13 cellular contexts compared by ENCODE assay signal in the genomic region with DNA sequence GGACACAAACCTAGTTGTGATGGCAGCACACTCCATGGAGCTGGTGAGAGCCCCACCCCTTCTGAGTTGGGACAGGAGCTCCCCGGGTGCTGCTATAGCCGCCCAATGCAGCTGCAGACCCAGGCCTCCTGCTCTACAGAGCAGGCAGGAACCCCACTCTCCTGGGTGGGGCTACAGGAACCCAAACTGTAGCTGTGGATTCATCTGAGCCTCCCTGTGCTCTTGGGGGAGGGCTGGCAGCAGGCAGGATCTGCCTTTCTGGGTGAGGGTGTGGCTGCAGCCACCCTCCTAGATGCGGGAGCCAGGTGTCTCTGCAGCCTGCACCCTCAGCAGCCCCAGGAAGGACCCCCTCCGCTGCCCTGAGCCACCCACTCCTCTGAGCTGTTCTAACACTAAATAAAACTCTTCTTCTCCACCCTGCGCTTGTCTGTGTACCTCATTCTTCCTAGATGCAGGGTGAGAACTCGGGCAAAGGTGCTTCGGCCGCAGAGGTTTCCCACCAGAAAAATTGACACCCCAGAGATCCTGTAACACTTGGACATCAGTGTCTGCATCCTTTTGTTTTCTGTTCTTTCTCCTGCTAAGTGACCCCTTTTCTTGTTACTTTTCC. TPM values are rescaled to one million over a fixed set of nuclear protein-coding genes. Genes with fewer than 3 reads are reported as not detected.
DNase-seq lines count a peak whose midpoint lies in the region; ATAC-seq, FAIRE-seq and TF ChIP-seq lines count a peak whose summit lies in the region.
"Had no signal": no experiment of that assay in that cellular context is flagged by ENCODE, and none has a peak within 500 bp of the region (broad histone marks: within the 10 kb centered on the region; RNA-seq: fewer than 3 reads in every experiment).

No MANE protein-coding gene starts in this region.

- H3K4me1 ChIP-seq in HEK293 (ENCODE audit: control insufficient read depth, insufficient read depth, low read length) (no peaks in the 10 kb centered on the region), astrocyte (ENCODE audit: insufficient read depth, low read length) (peaks cover 11% of the 10 kb centered on the region), mesenchymal stem cell (ENCODE audit: control insufficient read depth, insufficient read depth, low read depth, low read length) (peaks cover 7% of the 10 kb centered on the region)
- H3K4me1 ChIP-seq: gastrocnemius medialis had no signal

- no peak overlapping the region for H3K4me3 ChIP-seq in HEK293 (ENCODE audit: low read depth, low read length)
- no peak overlapping the region for H3K4me3 ChIP-seq in astrocyte (ENCODE audit: insufficient read depth, low read depth, low read length)
- H3K4me3 ChIP-seq in mesenchymal stem cell (ENCODE audit: insufficient read depth in 1 of 2, low read depth in 1 of 2, low read length in 2 of 2), result no peak overlapping the region
- H3K4me3 ChIP-seq: gastrocnemius medialis had no signal

- FAIRE-seq in astrocyte (lab: Jason Lieb, UNC), result no peak

- H3K27me3 ChIP-seq in astrocyte (ENCODE audit: insufficient read depth, low read length) (no peaks in the 10 kb centered on the region), mesenchymal stem cell (ENCODE audit: control insufficient read depth in 1 of 2, insufficient read depth in 1 of 2, low read length in 2 of 2) (no peaks in the 10 kb centered on the region)
- H3K27me3 ChIP-seq: gastrocnemius medialis had no signal

- H3K4me1 Mint-ChIP-seq in astrocyte (ENCODE audit: low read depth, unreplicated experiment), result peaks cover 9% of the 10 kb centered on the region
- no peaks in the 10 kb centered on the region for H3K4me1 Mint-ChIP-seq in stimulated activated memory B cell treated with anti-CD40 and anti-IgM and Interleukin-4, amounts not matched to agents 10 μg/mL and 1 μg/mL and 100 μg/mL, for 72 hours
- H3K4me1 Mint-ChIP-seq: activated T-helper 17 cell treated with anti-CD3 and anti-CD28 coated beads, Interleukin-2, amount 50 U/mL, for 72 hours had no signal

- no peaks in the 10 kb centered on the region for H3K36me3 ChIP-seq in HEK293 (ENCODE audit: control insufficient read depth in 2 of 2, insufficient read depth in 1 of 2, low read length in 2 of 2)
- no peaks in the 10 kb centered on the region for H3K36me3 ChIP-seq in astrocyte (ENCODE audit: insufficient read depth, low read length)
- no peaks in the 10 kb centered on the region for H3K36me3 ChIP-seq in mesenchymal stem cell (ENCODE audit: control insufficient read depth in 1 of 2, insufficient read depth in 2 of 2, low read depth in 1 of 2, low read length in 2 of 2)
- H3K36me3 ChIP-seq: gastrocnemius medialis had no signal

- no peak overlapping the region for H3K27ac ChIP-seq in HEK293 (ENCODE audit: extremely low read depth, low read depth, low read length)
- peak overlapping the region; percentile 36 for H3K27ac ChIP-seq in astrocyte (ENCODE audit: low read depth, low read length)
- H3K27ac ChIP-seq in mesenchymal stem cell (ENCODE audit: low read length, poor library complexity, severe bottlenecking), result peak overlapping the region; percentile 43
- H3K27ac ChIP-seq: gastrocnemius medialis had no signal

- H2BK15ac ChIP-seq in mesenchymal stem cell (ENCODE audit: low read depth, poor library complexity, severe bottlenecking), result no peak overlapping the region

- H3K79me1 ChIP-seq in mesenchymal stem cell (replicated peaks; ENCODE audit: low read length, poor library complexity, severe bottlenecking), result no peaks in the 10 kb centered on the region

- ATAC-seq in stimulated activated memory B cell treated with anti-CD40 and anti-IgM and Interleukin-4, amounts not matched to agents 10 μg/mL and 1 μg/mL and 100 μg/mL, for 72 hours, result peak; percentile 44
- ATAC-seq in GM18505 (IDR thresholded peaks at IDR 0.05; ENCODE audit: unreplicated experiment), result no peak
- ATAC-seq in left colon, result no peak
- ATAC-seq: activated CD8-positive, alpha-beta T cell treated with anti-CD3 and anti-CD28 coated beads for 36 hours; activated T-helper 17 cell treated with anti-CD3 and anti-CD28 coated beads, Interleukin-2, amount 50 U/mL, for 72 hours had no signal

- H3K9ac ChIP-seq in astrocyte (ENCODE audit: low read length) (peak overlapping the region; percentile 45), mesenchymal stem cell (ENCODE audit: low read length) (peak overlapping the region; percentile 37)

- no peak for TF ChIP-seq POLR2A in GM18505 (IDR thresholded peaks at IDR 0.05; ENCODE audit: borderline replicate concordance, extremely low read depth, insufficient read depth, insufficient read length)

- no peaks in the 10 kb centered on the region for H3K9me3 Mint-ChIP-seq in astrocyte (ENCODE audit: unreplicated experiment)
- no peaks in the 10 kb centered on the region for H3K9me3 Mint-ChIP-seq in stimulated activated memory B cell treated with anti-CD40 and anti-IgM and Interleukin-4, amounts not matched to agents 10 μg/mL and 1 μg/mL and 100 μg/mL, for 72 hours
- H3K9me3 Mint-ChIP-seq: activated CD8-positive, alpha-beta T cell treated with anti-CD3 and anti-CD28 coated beads for 36 hours; activated T-helper 17 cell treated with anti-CD3 and anti-CD28 coated beads, Interleukin-2, amount 50 U/mL, for 72 hours had no signal

- POLR2A ChIA-PET in HEK293 (lab: Yijun Ruan, JAX), result interaction anchor here (0.6 to 1.0 kb wide), 3 partner anchors 49 to 74 kb away, joined by 3 to 5 read pairs (median 4); a partner anchor contains a TSS

- H3K4me2 ChIP-seq in astrocyte (ENCODE audit: low read length) (peak overlapping the region; percentile 59), mesenchymal stem cell (ENCODE audit: low read length, poor library complexity, severe bottlenecking) (no peak overlapping the region)

- no peak overlapping the region for H3K4me3 Mint-ChIP-seq in astrocyte (ENCODE audit: unreplicated experiment)
- H3K4me3 Mint-ChIP-seq in stimulated activated memory B cell treated with anti-CD40 and anti-IgM and Interleukin-4, amounts not matched to agents 10 μg/mL and 1 μg/mL and 100 μg/mL, for 72 hours, result no peak overlapping the region
- H3K4me3 Mint-ChIP-seq: activated CD8-positive, alpha-beta T cell treated with anti-CD3 and anti-CD28 coated beads for 36 hours; activated T-helper 17 cell treated with anti-CD3 and anti-CD28 coated beads, Interleukin-2, amount 50 U/mL, for 72 hours had no signal

- H3K36me3 Mint-ChIP-seq in astrocyte (ENCODE audit: low read depth, unreplicated experiment), result no peaks in the 10 kb centered on the region
- no peaks in the 10 kb centered on the region for H3K36me3 Mint-ChIP-seq in stimulated activated memory B cell treated with anti-CD40 and anti-IgM and Interleukin-4, amounts not matched to agents 10 μg/mL and 1 μg/mL and 100 μg/mL, for 72 hours

- H3K23ac ChIP-seq in mesenchymal stem cell (ENCODE audit: low read length in 2 of 2), result no peak overlapping the region

- TF ChIP-seq CTCF in HEK293 (tag by site-specific recombination; IDR thresholded peaks at IDR 0.05) (no peak), astrocyte (IDR thresholded peaks at IDR 0.05; ENCODE audit: insufficient read depth, low read depth, low read length) (no peak)

- H2BK12ac ChIP-seq in mesenchymal stem cell (ENCODE audit: low read length in 2 of 2), result peak overlapping the region; percentile 40 to 74

- no peak overlapping the region for H2BK120ac ChIP-seq in mesenchymal stem cell (ENCODE audit: low read depth, low read length)

- H3K27ac Mint-ChIP-seq in astrocyte (ENCODE audit: unreplicated experiment), result peak overlapping the region; percentile 95
- H3K27ac Mint-ChIP-seq in stimulated activated memory B cell treated with anti-CD40 and anti-IgM and Interleukin-4, amounts not matched to agents 10 μg/mL and 1 μg/mL and 100 μg/mL, for 72 hours, result no peak overlapping the region
- H3K27ac Mint-ChIP-seq: activated CD8-positive, alpha-beta T cell treated with anti-CD3 and anti-CD28 coated beads for 36 hours; activated T-helper 17 cell treated with anti-CD3 and anti-CD28 coated beads, Interleukin-2, amount 50 U/mL, for 72 hours had no signal

- intact Hi-C loops in left colon (cut with DNase I, micrococcal nuclease), result no loop called here

- CTCF ChIA-PET in HEK293 (lab: Yijun Ruan, JAX), result interaction anchor here (0.6 to 2.6 kb wide), 7 partner anchors 19 to 1225 kb away, joined by 3 to 6 read pairs (median 3); no protein-coding TSS in a partner anchor

- 90% methylated on average over 8 of the region's 8 CpGs for WGBS in mesenchymal stem cell

- no peaks in the 10 kb centered on the region for H4K20me1 ChIP-seq in astrocyte (ENCODE audit: insufficient read depth, low read length)

- DNase-seq in astrocyte (ENCODE audit: low read depth) (no peak), mesenchymal stem cell (no peak), NCI-H345 treated with DMSO at 0.1 percent for 48 hours (lab: John Stamatoyannopoulos, UW; ENCODE audit: unreplicated experiment) (no peak), DMS153 treated with DMSO at 0.1 percent for 48 hours (lab: John Stamatoyannopoulos, UW; ENCODE audit: unreplicated experiment) (no peak), left colon (no peak)
- DNase-seq: NCI-H1694 treated with DMSO at 0.1 percent for 48 hours, SIG-M5 had no signal

- no peak overlapping the region for H2BK5ac ChIP-seq in mesenchymal stem cell (ENCODE audit: low read depth, low read length, poor library complexity, severe bottlenecking)

- H4K8ac ChIP-seq in mesenchymal stem cell (ENCODE audit: low read length), result peak overlapping the region; percentile 59

- H3K27me3 Mint-ChIP-seq in astrocyte (ENCODE audit: low read depth, unreplicated experiment), result no peaks in the 10 kb centered on the region
- no peaks in the 10 kb centered on the region for H3K27me3 Mint-ChIP-seq in stimulated activated memory B cell treated with anti-CD40 and anti-IgM and Interleukin-4, amounts not matched to agents 10 μg/mL and 1 μg/mL and 100 μg/mL, for 72 hours

- H2AK5ac ChIP-seq in mesenchymal stem cell (ENCODE audit: low read length, severe bottlenecking), result no peak overlapping the region

- H3K14ac ChIP-seq in mesenchymal stem cell (ENCODE audit: low read length in 2 of 2), result no peak overlapping the region

- no peaks in the 10 kb centered on the region for H3K79me2 ChIP-seq in astrocyte (ENCODE audit: insufficient read depth, low read length)

- no peaks in the 10 kb centered on the region for H3K9me3 ChIP-seq in HEK293 (ENCODE audit: control insufficient read depth, insufficient read depth, low read depth, low read length)
- H3K9me3 ChIP-seq in astrocyte (ENCODE audit: insufficient read depth, low read depth, low read length), result no peaks in the 10 kb centered on the region
- H3K9me3 ChIP-seq in mesenchymal stem cell (ENCODE audit: control insufficient read depth, low read length), result no peaks in the 10 kb centered on the region
- H3K9me3 ChIP-seq: gastrocnemius medialis had no signal

- H3K18ac ChIP-seq in mesenchymal stem cell (ENCODE audit: low read depth in 1 of 2, low read length in 2 of 2), result peak overlapping the region; percentile 52 to 56

- peak overlapping the region; percentile 5 for H4K91ac ChIP-seq in mesenchymal stem cell (ENCODE audit: low read length)

- peak overlapping the region in 1 of 2 experiments; percentile 1 for H3K4ac ChIP-seq in mesenchymal stem cell (ENCODE audit: low read depth in 1 of 2, low read length in 2 of 2)

- H2AFZ ChIP-seq in astrocyte (ENCODE audit: low read depth, low read length), result peak overlapping the region; percentile 72
- peak overlapping the region; percentile 56 for H2AFZ ChIP-seq in mesenchymal stem cell (ENCODE audit: low read depth, low read length)

RNA-seq across cellular contexts. Expression of a gene that starts 55.2 kb away (rescaled TPM):
- total RNA-seq in astrocyte (38.1 and 38.4 TPM in 2 replicates), left colon (10 to 100 TPM; 40.5 to 47.0 TPM)
- polyA plus RNA-seq in mesenchymal stem cell (2013, experiment 1 of 2), result 34.7 TPM
- polyA plus RNA-seq in mesenchymal stem cell (2013, experiment 2 of 2), result 33.3 TPM
- total RNA-seq: activated CD8-positive, alpha-beta T cell treated with anti-CD3 and anti-CD28 coated beads for 36 hours had no signal
